1 cellular context compared by ENCODE assay signal in the genomic region with DNA sequence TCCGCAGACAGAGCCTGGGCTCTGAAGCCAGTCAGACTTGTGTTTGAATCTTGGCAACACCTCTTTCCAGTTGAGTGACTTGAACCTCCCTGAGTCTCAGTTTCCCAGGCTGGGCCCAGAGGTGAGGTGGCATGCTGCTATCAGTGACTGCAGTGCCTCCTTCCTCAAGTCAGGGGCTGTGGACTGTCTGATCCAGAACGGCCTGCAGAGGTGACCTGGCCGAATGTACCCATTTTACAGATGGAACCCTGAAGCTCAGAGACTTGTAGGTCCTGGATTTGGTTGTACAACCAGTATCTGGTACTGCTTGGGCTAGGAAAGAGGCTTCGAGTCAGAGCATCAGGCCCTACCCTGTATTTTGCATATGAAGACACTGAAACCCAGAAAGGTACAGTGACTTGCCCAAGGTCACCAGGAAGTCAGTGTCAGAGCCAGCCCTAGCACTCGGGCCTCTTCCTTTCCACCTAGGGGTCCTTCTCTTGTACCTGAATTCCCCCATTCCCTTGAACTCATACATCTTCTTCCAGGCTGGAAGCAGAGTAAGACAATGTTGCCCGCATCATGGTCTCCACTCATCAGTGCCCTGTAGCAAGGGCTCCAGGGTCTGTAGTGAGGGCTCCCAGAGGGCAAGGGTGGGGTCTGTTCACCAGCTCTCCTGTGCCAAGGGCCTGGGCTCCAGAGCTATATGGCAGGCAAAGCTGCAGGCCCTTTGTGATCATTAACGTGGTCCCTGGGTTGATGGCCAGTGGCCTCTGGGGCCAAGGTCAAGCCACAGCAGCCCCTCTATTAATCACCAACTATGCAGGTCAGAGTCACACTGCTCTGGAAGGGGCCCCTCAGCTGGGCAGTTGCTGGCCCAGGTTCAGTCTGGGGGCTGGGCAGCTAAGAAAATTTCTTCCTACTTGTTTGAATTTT.
TF ChIP-seq lines count a peak whose summit lies in the region.

No MANE protein-coding gene starts in this region.

TF ChIP-seq in HepG2, 621 proteins besides CTCF, POLR2A, EP300 and RAD21 (continued from another document and continues in another):
- TF ChIP-seq, protein P1, sequence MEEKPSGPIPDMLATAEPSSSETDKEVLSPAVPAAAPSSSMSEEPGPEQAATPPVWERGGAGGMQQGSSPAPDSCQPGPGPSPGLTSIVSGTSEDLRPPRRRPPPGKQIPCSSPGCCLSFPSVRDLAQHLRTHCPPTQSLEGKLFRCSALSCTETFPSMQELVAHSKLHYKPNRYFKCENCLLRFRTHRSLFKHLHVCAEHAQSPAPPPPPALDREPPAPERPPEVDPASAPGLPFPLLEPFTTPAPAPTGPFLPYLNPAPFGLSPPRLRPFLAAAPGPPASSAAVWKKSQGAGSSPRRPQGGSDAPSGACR (CRISPR knock-in tag; IDR thresholded peaks at IDR 0.05) = peak; percentile 81; the same call in 1 of the 2 replicates
- TF ChIP-seq HOXA3 (CRISPR knock-in tag; IDR thresholded peaks at IDR 0.05) = peak; percentile 86
- TF ChIP-seq, protein P2, sequence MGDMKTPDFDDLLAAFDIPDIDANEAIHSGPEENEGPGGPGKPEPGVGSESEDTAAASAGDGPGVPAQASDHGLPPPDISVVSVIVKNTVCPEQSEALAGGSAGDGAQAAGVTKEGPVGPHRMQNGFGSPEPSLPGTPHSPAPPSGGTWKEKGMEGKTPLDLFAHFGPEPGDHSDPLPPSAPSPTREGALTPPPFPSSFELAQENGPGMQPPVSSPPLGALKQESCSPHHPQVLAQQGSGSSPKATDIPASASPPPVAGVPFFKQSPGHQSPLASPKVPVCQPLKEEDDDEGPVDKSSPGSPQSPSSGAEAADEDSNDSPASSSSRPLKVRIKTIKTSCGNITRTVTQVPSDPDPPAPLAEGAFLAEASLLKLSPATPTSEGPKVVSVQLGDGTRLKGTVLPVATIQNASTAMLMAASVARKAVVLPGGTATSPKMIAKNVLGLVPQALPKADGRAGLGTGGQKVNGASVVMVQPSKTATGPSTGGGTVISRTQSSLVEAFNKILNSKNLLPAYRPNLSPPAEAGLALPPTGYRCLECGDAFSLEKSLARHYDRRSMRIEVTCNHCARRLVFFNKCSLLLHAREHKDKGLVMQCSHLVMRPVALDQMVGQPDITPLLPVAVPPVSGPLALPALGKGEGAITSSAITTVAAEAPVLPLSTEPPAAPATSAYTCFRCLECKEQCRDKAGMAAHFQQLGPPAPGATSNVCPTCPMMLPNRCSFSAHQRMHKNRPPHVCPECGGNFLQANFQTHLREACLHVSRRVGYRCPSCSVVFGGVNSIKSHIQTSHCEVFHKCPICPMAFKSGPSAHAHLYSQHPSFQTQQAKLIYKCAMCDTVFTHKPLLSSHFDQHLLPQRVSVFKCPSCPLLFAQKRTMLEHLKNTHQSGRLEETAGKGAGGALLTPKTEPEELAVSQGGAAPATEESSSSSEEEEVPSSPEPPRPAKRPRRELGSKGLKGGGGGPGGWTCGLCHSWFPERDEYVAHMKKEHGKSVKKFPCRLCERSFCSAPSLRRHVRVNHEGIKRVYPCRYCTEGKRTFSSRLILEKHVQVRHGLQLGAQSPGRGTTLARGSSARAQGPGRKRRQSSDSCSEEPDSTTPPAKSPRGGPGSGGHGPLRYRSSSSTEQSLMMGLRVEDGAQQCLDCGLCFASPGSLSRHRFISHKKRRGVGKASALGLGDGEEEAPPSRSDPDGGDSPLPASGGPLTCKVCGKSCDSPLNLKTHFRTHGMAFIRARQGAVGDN (CRISPR knock-in tag; IDR thresholded peaks at IDR 0.05) = peak; percentile 83
- TF ChIP-seq TEAD3 (CRISPR knock-in tag; optimal IDR thresholded peaks at IDR 0.05; ENCODE audit: borderline replicate concordance) = peak; percentile 86
- 0 out of 2 replicates have a peak, but pooled peaks have one; percentile 68 for TF ChIP-seq ZNF737 (CRISPR knock-in tag; IDR thresholded peaks at IDR 0.05; ENCODE audit: borderline replicate concordance)
- no peak for TF ChIP-seq KAT7 (CRISPR knock-in tag; IDR thresholded peaks at IDR 0.05; ENCODE audit: borderline replicate concordance)
- TF ChIP-seq, protein P3, sequence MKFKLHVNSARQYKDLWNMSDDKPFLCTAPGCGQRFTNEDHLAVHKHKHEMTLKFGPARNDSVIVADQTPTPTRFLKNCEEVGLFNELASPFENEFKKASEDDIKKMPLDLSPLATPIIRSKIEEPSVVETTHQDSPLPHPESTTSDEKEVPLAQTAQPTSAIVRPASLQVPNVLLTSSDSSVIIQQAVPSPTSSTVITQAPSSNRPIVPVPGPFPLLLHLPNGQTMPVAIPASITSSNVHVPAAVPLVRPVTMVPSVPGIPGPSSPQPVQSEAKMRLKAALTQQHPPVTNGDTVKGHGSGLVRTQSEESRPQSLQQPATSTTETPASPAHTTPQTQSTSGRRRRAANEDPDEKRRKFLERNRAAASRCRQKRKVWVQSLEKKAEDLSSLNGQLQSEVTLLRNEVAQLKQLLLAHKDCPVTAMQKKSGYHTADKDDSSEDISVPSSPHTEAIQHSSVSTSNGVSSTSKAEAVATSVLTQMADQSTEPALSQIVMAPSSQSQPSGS (CRISPR knock-in tag; IDR thresholded peaks at IDR 0.05) = peak; percentile 78; the same call in 1 of the 2 replicates
- TF ChIP-seq, protein P4, sequence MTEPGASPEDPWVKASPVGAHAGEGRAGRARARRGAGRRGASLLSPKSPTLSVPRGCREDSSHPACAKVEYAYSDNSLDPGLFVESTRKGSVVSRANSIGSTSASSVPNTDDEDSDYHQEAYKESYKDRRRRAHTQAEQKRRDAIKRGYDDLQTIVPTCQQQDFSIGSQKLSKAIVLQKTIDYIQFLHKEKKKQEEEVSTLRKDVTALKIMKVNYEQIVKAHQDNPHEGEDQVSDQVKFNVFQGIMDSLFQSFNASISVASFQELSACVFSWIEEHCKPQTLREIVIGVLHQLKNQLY (CRISPR knock-in tag; IDR thresholded peaks at IDR 0.05) = peak; percentile 67; the same call in 1 of the 2 replicates
- TF ChIP-seq ETV6 (CRISPR knock-in tag; conservative IDR thresholded peaks at IDR 0.05) = 0 out of 2 replicates have a peak, but pooled peaks have one; percentile 39
- TF ChIP-seq, protein P5, sequence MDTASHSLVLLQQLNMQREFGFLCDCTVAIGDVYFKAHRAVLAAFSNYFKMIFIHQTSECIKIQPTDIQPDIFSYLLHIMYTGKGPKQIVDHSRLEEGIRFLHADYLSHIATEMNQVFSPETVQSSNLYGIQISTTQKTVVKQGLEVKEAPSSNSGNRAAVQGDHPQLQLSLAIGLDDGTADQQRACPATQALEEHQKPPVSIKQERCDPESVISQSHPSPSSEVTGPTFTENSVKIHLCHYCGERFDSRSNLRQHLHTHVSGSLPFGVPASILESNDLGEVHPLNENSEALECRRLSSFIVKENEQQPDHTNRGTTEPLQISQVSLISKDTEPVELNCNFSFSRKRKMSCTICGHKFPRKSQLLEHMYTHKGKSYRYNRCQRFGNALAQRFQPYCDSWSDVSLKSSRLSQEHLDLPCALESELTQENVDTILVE (CRISPR knock-in tag; IDR thresholded peaks at IDR 0.05) = peak; percentile 69; the same call in 1 of the 2 replicates
- peak; percentile 95; the same call in 1 of the 2 replicates for TF ChIP-seq REPIN1 (CRISPR knock-in tag; IDR thresholded peaks at IDR 0.05; ENCODE audit: borderline replicate concordance, low read depth)
- TF ChIP-seq XRCC5 (optimal IDR thresholded peaks at IDR 0.05; ENCODE audit: low read length) = no peak
- TF ChIP-seq SOX5 (CRISPR knock-in tag; IDR thresholded peaks at IDR 0.05; ENCODE audit: borderline replicate concordance) = peak; percentile 83; the same call in 1 of the 2 replicates
- TF ChIP-seq KDM6A (CRISPR knock-in tag; IDR thresholded peaks at IDR 0.05; ENCODE audit: low read depth) = peak; percentile 98
- peak; percentile 56; the same call in 1 of the 2 replicates for TF ChIP-seq ZNF564 (CRISPR knock-in tag; IDR thresholded peaks at IDR 0.05)
- TF ChIP-seq, protein P6, sequence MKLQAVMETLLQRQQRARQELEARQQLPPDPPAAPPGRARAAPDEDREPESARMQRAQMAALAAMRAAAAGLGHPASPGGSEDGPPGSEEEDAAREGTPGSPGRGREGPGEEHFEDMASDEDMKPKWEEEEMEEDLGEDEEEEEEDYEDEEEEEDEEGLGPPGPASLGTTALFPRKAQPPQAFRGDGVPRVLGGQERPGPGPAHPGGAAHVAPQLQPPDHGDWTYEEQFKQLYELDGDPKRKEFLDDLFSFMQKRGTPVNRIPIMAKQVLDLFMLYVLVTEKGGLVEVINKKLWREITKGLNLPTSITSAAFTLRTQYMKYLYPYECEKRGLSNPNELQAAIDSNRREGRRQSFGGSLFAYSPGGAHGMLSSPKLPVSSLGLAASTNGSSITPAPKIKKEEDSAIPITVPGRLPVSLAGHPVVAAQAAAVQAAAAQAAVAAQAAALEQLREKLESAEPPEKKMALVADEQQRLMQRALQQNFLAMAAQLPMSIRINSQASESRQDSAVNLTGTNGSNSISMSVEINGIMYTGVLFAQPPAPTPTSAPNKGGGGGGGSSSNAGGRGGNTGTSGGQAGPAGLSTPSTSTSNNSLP (IDR thresholded peaks at IDR 0.05; ENCODE audit: low read depth, low read length) = peak; percentile 86
- TF ChIP-seq ZNF678 (CRISPR knock-in tag; IDR thresholded peaks at IDR 0.05) = 0 out of 2 replicates have a peak, but pooled peaks have one; percentile 1
- peak; percentile 88 for TF ChIP-seq HMG20A (CRISPR knock-in tag; IDR thresholded peaks at IDR 0.05; ENCODE audit: borderline replicate concordance)
- peak; percentile 72; the same call in 1 of the 2 replicates for TF ChIP-seq ZNF292 (CRISPR knock-in tag; IDR thresholded peaks at IDR 0.05; ENCODE audit: borderline replicate concordance, low read depth)
- TF ChIP-seq, protein P7, sequence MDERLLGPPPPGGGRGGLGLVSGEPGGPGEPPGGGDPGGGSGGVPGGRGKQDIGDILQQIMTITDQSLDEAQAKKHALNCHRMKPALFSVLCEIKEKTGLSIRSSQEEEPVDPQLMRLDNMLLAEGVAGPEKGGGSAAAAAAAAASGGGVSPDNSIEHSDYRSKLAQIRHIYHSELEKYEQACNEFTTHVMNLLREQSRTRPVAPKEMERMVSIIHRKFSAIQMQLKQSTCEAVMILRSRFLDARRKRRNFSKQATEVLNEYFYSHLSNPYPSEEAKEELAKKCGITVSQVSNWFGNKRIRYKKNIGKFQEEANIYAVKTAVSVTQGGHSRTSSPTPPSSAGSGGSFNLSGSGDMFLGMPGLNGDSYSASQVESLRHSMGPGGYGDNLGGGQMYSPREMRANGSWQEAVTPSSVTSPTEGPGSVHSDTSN (CRISPR knock-in tag; IDR thresholded peaks at IDR 0.05) = no peak
- no peak for TF ChIP-seq HNRNPK (IDR thresholded peaks at IDR 0.05; ENCODE audit: low read depth, low read length, poor library complexity, severe bottlenecking)
- TF ChIP-seq ZC3H13 (CRISPR knock-in tag; IDR thresholded peaks at IDR 0.05) = no peak
- TF ChIP-seq CBFB (CRISPR knock-in tag; IDR thresholded peaks at IDR 0.05) = peak; percentile 66; the same call in 1 of the 2 replicates
- peak; percentile 96 for TF ChIP-seq MED1 (CRISPR knock-in tag; IDR thresholded peaks at IDR 0.05)
- no peak for TF ChIP-seq ZNF12 (CRISPR knock-in tag; IDR thresholded peaks at IDR 0.05)
- TF ChIP-seq, protein P8, sequence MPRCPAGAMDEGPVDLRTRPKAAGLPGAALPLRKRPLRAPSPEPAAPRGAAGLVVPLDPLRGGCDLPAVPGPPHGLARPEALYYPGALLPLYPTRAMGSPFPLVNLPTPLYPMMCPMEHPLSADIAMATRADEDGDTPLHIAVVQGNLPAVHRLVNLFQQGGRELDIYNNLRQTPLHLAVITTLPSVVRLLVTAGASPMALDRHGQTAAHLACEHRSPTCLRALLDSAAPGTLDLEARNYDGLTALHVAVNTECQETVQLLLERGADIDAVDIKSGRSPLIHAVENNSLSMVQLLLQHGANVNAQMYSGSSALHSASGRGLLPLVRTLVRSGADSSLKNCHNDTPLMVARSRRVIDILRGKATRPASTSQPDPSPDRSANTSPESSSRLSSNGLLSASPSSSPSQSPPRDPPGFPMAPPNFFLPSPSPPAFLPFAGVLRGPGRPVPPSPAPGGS (CRISPR knock-in tag; IDR thresholded peaks at IDR 0.05) = 0 out of 2 replicates have a peak, but pooled peaks have one; percentile 17
- TF ChIP-seq RARA (CRISPR knock-in tag; IDR thresholded peaks at IDR 0.05) = peak; percentile 98
- no peak for TF ChIP-seq NFYC (CRISPR knock-in tag; IDR thresholded peaks at IDR 0.05)
- peak; percentile 79; the same call in 1 of the 2 replicates for TF ChIP-seq IRF2 (CRISPR knock-in tag; IDR thresholded peaks at IDR 0.05)
- TF ChIP-seq MIXL1 (CRISPR knock-in tag; IDR thresholded peaks at IDR 0.05) = peak; percentile 97
- TF ChIP-seq DR1 (CRISPR knock-in tag; IDR thresholded peaks at IDR 0.05) = no peak
- TF ChIP-seq ZKSCAN5 (CRISPR knock-in tag; IDR thresholded peaks at IDR 0.05) = no peak
- peak; percentile 31; the same call in 1 of the 2 replicates for TF ChIP-seq KDM5B (CRISPR knock-in tag; IDR thresholded peaks at IDR 0.05; ENCODE audit: borderline replicate concordance)
- TF ChIP-seq GABPB1 (CRISPR knock-in tag; IDR thresholded peaks at IDR 0.05) = peak; percentile 40
- peak; percentile 56; the same call in 1 of the 2 replicates for TF ChIP-seq ZNF792 (CRISPR knock-in tag; IDR thresholded peaks at IDR 0.05)
- peak; percentile 86; the same call in 1 of the 2 replicates for TF ChIP-seq ZNF296 (CRISPR knock-in tag; conservative IDR thresholded peaks at IDR 0.05)
- TF ChIP-seq, protein P9, sequence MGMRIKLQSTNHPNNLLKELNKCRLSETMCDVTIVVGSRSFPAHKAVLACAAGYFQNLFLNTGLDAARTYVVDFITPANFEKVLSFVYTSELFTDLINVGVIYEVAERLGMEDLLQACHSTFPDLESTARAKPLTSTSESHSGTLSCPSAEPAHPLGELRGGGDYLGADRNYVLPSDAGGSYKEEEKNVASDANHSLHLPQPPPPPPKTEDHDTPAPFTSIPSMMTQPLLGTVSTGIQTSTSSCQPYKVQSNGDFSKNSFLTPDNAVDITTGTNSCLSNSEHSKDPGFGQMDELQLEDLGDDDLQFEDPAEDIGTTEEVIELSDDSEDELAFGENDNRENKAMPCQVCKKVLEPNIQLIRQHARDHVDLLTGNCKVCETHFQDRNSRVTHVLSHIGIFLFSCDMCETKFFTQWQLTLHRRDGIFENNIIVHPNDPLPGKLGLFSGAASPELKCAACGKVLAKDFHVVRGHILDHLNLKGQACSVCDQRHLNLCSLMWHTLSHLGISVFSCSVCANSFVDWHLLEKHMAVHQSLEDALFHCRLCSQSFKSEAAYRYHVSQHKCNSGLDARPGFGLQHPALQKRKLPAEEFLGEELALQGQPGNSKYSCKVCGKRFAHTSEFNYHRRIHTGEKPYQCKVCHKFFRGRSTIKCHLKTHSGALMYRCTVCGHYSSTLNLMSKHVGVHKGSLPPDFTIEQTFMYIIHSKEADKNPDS (CRISPR knock-in tag; IDR thresholded peaks at IDR 0.05) = peak; percentile 57; the same call in 1 of the 2 replicates
- TF ChIP-seq PHF8 (CRISPR knock-in tag; IDR thresholded peaks at IDR 0.05) = peak; percentile 24
- TF ChIP-seq HDAC1 (CRISPR knock-in tag; IDR thresholded peaks at IDR 0.05) = peak; percentile 63
- peak; percentile 96 to 98 for TF ChIP-seq NR2F1 (CRISPR knock-in tag; IDR thresholded peaks at IDR 0.05)
- TF ChIP-seq, protein P10, sequence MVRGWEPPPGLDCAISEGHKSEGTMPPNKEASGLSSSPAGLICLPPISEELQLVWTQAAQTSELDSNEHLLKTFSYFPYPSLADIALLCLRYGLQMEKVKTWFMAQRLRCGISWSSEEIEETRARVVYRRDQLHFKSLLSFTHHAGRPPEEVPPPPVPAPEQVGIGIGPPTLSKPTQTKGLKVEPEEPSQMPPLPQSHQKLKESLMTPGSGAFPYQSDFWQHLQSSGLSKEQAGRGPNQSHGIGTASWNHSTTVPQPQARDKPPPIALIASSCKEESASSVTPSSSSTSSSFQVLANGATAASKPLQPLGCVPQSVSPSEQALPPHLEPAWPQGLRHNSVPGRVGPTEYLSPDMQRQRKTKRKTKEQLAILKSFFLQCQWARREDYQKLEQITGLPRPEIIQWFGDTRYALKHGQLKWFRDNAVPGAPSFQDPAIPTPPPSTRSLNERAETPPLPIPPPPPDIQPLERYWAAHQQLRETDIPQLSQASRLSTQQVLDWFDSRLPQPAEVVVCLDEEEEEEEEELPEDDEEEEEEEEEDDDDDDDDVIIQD (CRISPR knock-in tag; IDR thresholded peaks at IDR 0.05; ENCODE audit: low read depth) = peak; percentile 67; the same call in 1 of the 2 replicates
- peak; percentile 85 for TF ChIP-seq FOXA3 (CRISPR knock-in tag; IDR thresholded peaks at IDR 0.05)
- TF ChIP-seq FOXO1 (CRISPR knock-in tag; IDR thresholded peaks at IDR 0.05) = peak; percentile 89
